In the genomic region with DNA sequence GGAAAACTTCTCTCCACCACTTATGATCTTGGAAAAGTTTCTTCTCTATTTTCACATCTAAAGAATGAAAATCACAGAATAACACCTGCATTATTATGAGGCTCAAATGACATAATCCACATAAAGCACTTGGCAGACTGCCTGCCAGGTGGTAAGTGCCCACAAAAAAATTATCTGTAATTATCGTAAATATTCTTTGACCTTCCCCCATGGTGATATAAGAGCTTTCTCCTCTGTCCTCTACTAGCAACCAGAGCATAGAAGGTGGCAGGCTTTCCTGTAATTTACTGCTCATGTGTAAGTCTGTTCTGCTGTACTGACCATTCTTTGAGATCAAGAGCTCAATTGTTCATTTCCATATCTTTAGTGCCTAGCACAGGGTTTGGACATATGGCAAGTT, we compare ENCODE assay signal across 9 cellular contexts. TPM values are rescaled to one million over a fixed set of nuclear protein-coding genes. Genes with fewer than 3 reads are reported as not detected.
A peak's percentile ranks its signal among the peaks of the same experiment; 100 is the strongest.
DNase-seq lines count a peak whose midpoint lies in the region; ATAC-seq, FAIRE-seq and TF ChIP-seq lines count a peak whose summit lies in the region.
"Had no signal": no experiment of that assay in that cellular context is flagged by ENCODE, and none has a peak within 500 bp of the region (broad histone marks: within the 10 kb centered on the region; RNA-seq: fewer than 3 reads in every experiment).

No MANE protein-coding gene starts in this region.

- H3K9me2 ChIP-seq in GM23338 (ENCODE audit: insufficient read depth) = no peaks in the 10 kb centered on the region

- no peaks in the 10 kb centered on the region for H3K9me3 Mint-ChIP-seq in GM23338

- peak overlapping the region; percentile 14; the same call in 1 of the 2 replicates for H3K4me3 ChIP-seq in GM23338
- peak overlapping the region in 6 of 10 donors; percentile 23 to 40 (median 38) for H3K4me3 ChIP-seq in heart right ventricle

- peaks cover 6% of the 10 kb centered on the region; the same call in 2 of the 3 replicates for H3K4me1 Mint-ChIP-seq in GM23338

- no peaks in the 10 kb centered on the region for H3K27me3 ChIP-seq in GM23338 (ENCODE audit: insufficient read depth)
- H3K27me3 ChIP-seq in heart right ventricle = no peaks in the 10 kb centered on the region
- H3K27me3 ChIP-seq: cardiac muscle cell had no signal

- H3K27ac Mint-ChIP-seq in GM23338 = no peak overlapping the region

- ATAC-seq in GM23338 = no peak
- peak in 4 of 8 donors; percentile 6 to 45 (median 41) for ATAC-seq in heart right ventricle

- H3F3A ChIP-seq in GM23338 (replicated peaks; ENCODE audit: low read depth) = no peaks in the 10 kb centered on the region

- H3K9me3 ChIP-seq in heart right ventricle = no peaks in the 10 kb centered on the region

- H3K36me3 Mint-ChIP-seq in GM23338 (ENCODE audit: low read depth) = no peaks in the 10 kb centered on the region

- 0 out of 2 replicates have a peak overlapping the region, but pooled peaks have one; percentile 20 for H3K4me2 ChIP-seq in GM23338

- 37 to 45% methylated on average over 1 of the region's 1 CpG for WGBS in heart right ventricle, 2 donors

- H2AFZ ChIP-seq in GM23338 = no peak overlapping the region

- intact Hi-C loops in heart right ventricle (cut with DNase I) = loop anchor here (1.0 to 10.0 kb wide), 8 partner anchors 51 to 151 kb away; partner anchors contain the start of gene PICALM (in 5 of the 10)

- no peaks in the 10 kb centered on the region for H4K20me1 ChIP-seq in GM23338 (replicated peaks; ENCODE audit: insufficient read depth)

- no peaks in the 10 kb centered on the region for H3K27me3 Mint-ChIP-seq in GM23338 (ENCODE audit: insufficient read depth, low read depth, poor library complexity)

- H3K79me2 ChIP-seq in GM23338 (replicated peaks; ENCODE audit: insufficient read depth) = no peaks in the 10 kb centered on the region

- H3K4me3 Mint-ChIP-seq in GM23338 = no peak overlapping the region

- TF ChIP-seq CTCF in GM23338 (conservative IDR thresholded peaks at IDR 0.05; ENCODE audit: low read depth in 2 of 2) (no peak), heart right ventricle (IDR thresholded peaks at IDR 0.05) (no peak)

- H3K36me3 ChIP-seq in GM23338 (ENCODE audit: insufficient read depth) (no peaks in the 10 kb centered on the region), heart right ventricle (no peaks in the 10 kb centered on the region)
- H3K36me3 ChIP-seq: cardiac muscle cell had no signal

- no peaks in the 10 kb centered on the region for H3K4me1 ChIP-seq in GM23338 (ENCODE audit: insufficient read depth)
- peaks cover 0 to 72% (median 20%) of the 10 kb centered on the region in 9 donors for H3K4me1 ChIP-seq in heart right ventricle

- no peak for FAIRE-seq in urothelium cell line (lab: Jason Lieb, UNC)

- H3K27ac ChIP-seq in GM23338 (ENCODE audit: low read depth) = no peak overlapping the region
- H3K27ac ChIP-seq in heart right ventricle = peak overlapping the region in 9 of 10 donors; percentile 45 to 91 (median 65)
- H3K27ac ChIP-seq: cardiac muscle cell had no signal

- DNase-seq in DMS53 (lab: John Stamatoyannopoulos, UW) (peak; percentile 69), GM23338 (ENCODE audit: low spot score) (no peak), NCI-H2227 treated with DMSO at 0.1 percent for 48 hours (lab: John Stamatoyannopoulos, UW) (peak; percentile 30), heart right ventricle (no peak), urothelium cell line (ENCODE audit: low spot score) (peak; percentile 1), AML-193 (lab: John Stamatoyannopoulos, UW) (no peak), ecto neural progenitor cell (ENCODE audit: low spot score) (no peak)
- DNase-seq in activated CD4-positive, CD25-positive, alpha-beta regulatory T cell (lab: John Stamatoyannopoulos, UW) = no peak

TF ChIP-seq in GM23338, 12 proteins besides CTCF, POLR2A, EP300 and RAD21 (continues in another document):
- no peak for TF ChIP-seq ZNF331 (CRISPR knock-in tag; IDR thresholded peaks at IDR 0.05; ENCODE audit: low read depth)
- no peak for TF ChIP-seq EZH2phosphoT487 (IDR thresholded peaks at IDR 0.05; ENCODE audit: unreplicated experiment)
- TF ChIP-seq CREB1 (CRISPR knock-in tag; IDR thresholded peaks at IDR 0.05; ENCODE audit: low read depth) = no peak
- TF ChIP-seq ZNF114 (CRISPR knock-in tag; IDR thresholded peaks at IDR 0.05) = no peak
- no peak for TF ChIP-seq ZNF462 (CRISPR knock-in tag; IDR thresholded peaks at IDR 0.05)
- TF ChIP-seq POLR2AphosphoS5 (IDR thresholded peaks at IDR 0.05; ENCODE audit: low read depth) = no peak

RNA-seq across cellular contexts. Expression of gene EED, which starts 51.7 kb away (rescaled TPM):
- 26.7 and 30.7 TPM in 2 replicates for total RNA-seq in GM23338 (2014; rRNA removed; shearing (Covaris generic))
- polyA plus RNA-seq in GM23338 (2016; fragmentation: Nextera tagmentation; extraction: Ambion mirVana) (23.9 and 29.7 TPM in 2 replicates), heart right ventricle (10 to 100 TPM in 1 of 2 donors, 1 to 10 TPM in 1; 8.0 to 17.3 TPM)
- 10 to 100 TPM in 4 of 10 donors, 1 to 10 TPM in 6; 8.2 to 14.6 (median 9.6) TPM for total RNA-seq in heart right ventricle

Comparison
In these comparisons a context has a peak if more than half of its experiments do, and no peak if none do; other contexts are left out.
1. DNase-seq: peak in DMS53 (single experiment), NCI-H2227 treated with DMSO at 0.1 percent for 48 hours (single experiment) and urothelium cell line (single experiment); none in GM23338 (single experiment), heart right ventricle (0 of 2), AML-193 (0 of 2), ecto neural progenitor cell (single experiment) and activated CD4-positive, CD25-positive, alpha-beta regulatory T cell (0 of 4).